Comparison of ENCODE assay signal across 27 cellular contexts in genomic region chr12:89448951-89449371, GRCh38.
DNase-seq lines count a peak whose midpoint lies in the region; ATAC-seq, FAIRE-seq and TF ChIP-seq lines count a peak whose summit lies in the region.
"Had no signal": no experiment of that assay in that cellular context is flagged by ENCODE, and none has a peak within 500 bp of the region (broad histone marks: within the 10 kb centered on the region; RNA-seq: fewer than 3 reads in every experiment).

No MANE protein-coding gene starts in this region.

- H3K27me3 ChIP-seq in astrocyte (ENCODE audit: insufficient read depth, low read length) = no peaks in the 10 kb centered on the region
- no peaks in the 10 kb centered on the region for H3K27me3 ChIP-seq in H9 (ENCODE audit: insufficient read depth, low read length)
- H3K27me3 ChIP-seq: MG63, neural progenitor cell had no signal

- H3K79me2 ChIP-seq in astrocyte (ENCODE audit: insufficient read depth, low read length) (no peaks in the 10 kb centered on the region), H9 (ENCODE audit: insufficient read depth, low read length) (no peaks in the 10 kb centered on the region)

- no peak overlapping the region for H2BK12ac ChIP-seq in H9 (ENCODE audit: insufficient read length, low read depth, low read length)

- H3K36me3 Mint-ChIP-seq in astrocyte (ENCODE audit: low read depth, unreplicated experiment) (peaks cover 4% of the 10 kb centered on the region), H9 (ENCODE audit: insufficient read depth in 1 of 3, low read depth in 3 of 3) (peaks cover 0 to 5% (median 0%) of the 10 kb centered on the region in 3 experiments; a peak in 5 of 7 replicates), progenitor cell of endocrine pancreas (ENCODE audit: insufficient read depth) (peaks cover 18% of the 10 kb centered on the region)

- no peak overlapping the region for H3K56ac ChIP-seq in H9 (ENCODE audit: insufficient read length, low read depth, low read length)

- no peaks in the 10 kb centered on the region for H3K36me3 ChIP-seq in astrocyte (ENCODE audit: insufficient read depth, low read length)
- H3K36me3 ChIP-seq: MG63, neural progenitor cell, prostate gland, WERI-Rb-1 had no signal

- H3K27ac ChIP-seq in astrocyte (ENCODE audit: low read depth, low read length) (no peak overlapping the region), H9 (ENCODE audit: insufficient read length, low read depth, low read length) (no peak overlapping the region)
- H3K27ac ChIP-seq: C4-2B, coronary artery, neural progenitor cell, prostate gland, SK-N-MC, WERI-Rb-1 had no signal

- H2BK120ac ChIP-seq in H9 (ENCODE audit: low read depth, low read length, poor library complexity, severe bottlenecking) = no peak overlapping the region

- no peak overlapping the region for H3K14ac ChIP-seq in H9 (ENCODE audit: insufficient read depth, low read length)

- no peak overlapping the region for H3T11ph ChIP-seq in H9 (ENCODE audit: low read length)

- H3K27me3 Mint-ChIP-seq in astrocyte (ENCODE audit: low read depth, unreplicated experiment) (no peaks in the 10 kb centered on the region), H9 (ENCODE audit: low read depth) (no peaks in the 10 kb centered on the region), progenitor cell of endocrine pancreas (no peaks in the 10 kb centered on the region)
- H3K27me3 Mint-ChIP-seq: activated CD4-positive, alpha-beta T cell treated with anti-CD3 and anti-CD28 coated beads, Interleukin-2, amount 10 ng/mL, durations not matched to agents 7 days and 5 days; activated naive CD8-positive, alpha-beta T cell treated with anti-CD3 and anti-CD28 coated beads, Interleukin-2, amount 10 ng/mL, durations not matched to agents 7 days and 5 days had no signal

- H3K4me3 ChIP-seq in AG04449 (ENCODE audit: low read depth, low read length) (no peak overlapping the region), astrocyte (ENCODE audit: insufficient read depth, low read depth, low read length) (no peak overlapping the region)
- H3K4me3 ChIP-seq: coronary artery, MG63, neural progenitor cell, prostate gland, SK-N-MC had no signal

- H3K4me1 Mint-ChIP-seq in astrocyte (ENCODE audit: low read depth, unreplicated experiment) (peaks cover 47% of the 10 kb centered on the region), H9 (peaks cover 20 to 28% of the 10 kb centered on the region in 2 experiments), progenitor cell of endocrine pancreas (ENCODE audit: low read depth) (peaks cover 23% of the 10 kb centered on the region)

- H3K9me3 ChIP-seq in astrocyte (ENCODE audit: insufficient read depth, low read depth, low read length) (no peaks in the 10 kb centered on the region), H9 (ENCODE audit: control insufficient read depth, low read depth, low read length) (no peaks in the 10 kb centered on the region)
- H3K9me3 ChIP-seq: prostate gland had no signal

- WGBS in H9 (ENCODE audit: extremely low coverage, insufficient read length, low lambda C conversion rate) = no CpG with 5 or more reads among the region's 2 CpGs

- TF ChIP-seq CTCF in AG04449 (IDR thresholded peaks at IDR 0.05; ENCODE audit: insufficient read depth, low read length, missing control alignments) = no peak
- no peak for TF ChIP-seq CTCF in astrocyte (IDR thresholded peaks at IDR 0.05; ENCODE audit: insufficient read depth, low read depth, low read length)
- no peak for TF ChIP-seq CTCF in H9 (conservative IDR thresholded peaks at IDR 0.05)
- TF ChIP-seq CTCF in progenitor cell of endocrine pancreas (IDR thresholded peaks at IDR 0.05; ENCODE audit: unreplicated experiment) = no peak

- H3K79me1 ChIP-seq in H9 (ENCODE audit: insufficient read depth, low read depth, low read length, poor library complexity, severe bottlenecking) = no peaks in the 10 kb centered on the region

- H3K9me3 Mint-ChIP-seq in astrocyte (ENCODE audit: unreplicated experiment) (peaks cover 4% of the 10 kb centered on the region), H9 (peaks cover 0 to 7% of the 10 kb centered on the region in 2 experiments; a peak in 3 of 5 replicates), progenitor cell of endocrine pancreas (ENCODE audit: low read depth) (peaks cover 4% of the 10 kb centered on the region)
- H3K9me3 Mint-ChIP-seq: stimulated activated effector memory CD8-positive, alpha-beta T cell treated with anti-CD3 and anti-CD28 coated beads, Interleukin-12 subunit alpha, Interleukin-12 subunit beta, amount 100 ng/mL, for 72 hours had no signal

- H3K4ac ChIP-seq in H9 (ENCODE audit: low read depth, low read length) = no peak overlapping the region

- no peak overlapping the region for H4K8ac ChIP-seq in H9 (replicated peaks; ENCODE audit: insufficient read length, low read depth, low read length)

- H2BK20ac ChIP-seq in H9 (ENCODE audit: low read depth, low read length, poor library complexity, severe bottlenecking) = no peak overlapping the region

- H3K23ac ChIP-seq in H9 (ENCODE audit: insufficient read length, low read depth, low read length) = no peak overlapping the region

- DNase-seq in AG04449 (ENCODE audit: low read depth, low spot score) = peak; percentile 42
- peak; percentile 16 for DNase-seq in GM03348 (ENCODE audit: low spot score)
- peak; percentile 36 for DNase-seq in astrocyte (ENCODE audit: low read depth)
- DNase-seq in iris pigment epithelial cell (ENCODE audit: low read depth) = peak; percentile 56
- no peak for DNase-seq in H9
- DNase-seq in progenitor cell of endocrine pancreas (ENCODE audit: low spot score, unreplicated experiment) = no peak
- DNase-seq: activated CD4-positive, alpha-beta T cell treated with anti-CD3 and anti-CD28 coated beads, Interleukin-2, amount 10 ng/mL, durations not matched to agents 7 days and 5 days; activated naive CD8-positive, alpha-beta T cell treated with anti-CD3 and anti-CD28 coated beads, Interleukin-2, amount 10 ng/mL, durations not matched to agents 7 days and 5 days; endodermal cell; left colon; MG63; NCI-H1436; NCI-H510A; stimulated activated CD4-positive, alpha-beta T cell treated with anti-CD3 and anti-CD28 coated beads, Interleukin-1b, Interleukin-23, amount 100 ng/mL, for 48 hours; T-helper 2 cell; WERI-Rb-1 had no signal

- H4K91ac ChIP-seq in H9 (ENCODE audit: insufficient read length, low read depth, low read length) = no peak overlapping the region

- ATAC-seq in GM21786 (IDR thresholded peaks at IDR 0.05; ENCODE audit: unreplicated experiment) (no peak), HG03175 (IDR thresholded peaks at IDR 0.05; ENCODE audit: unreplicated experiment) (no peak)
- ATAC-seq: stimulated activated effector memory CD8-positive, alpha-beta T cell treated with anti-CD3 and anti-CD28 coated beads, Interleukin-12 subunit alpha, Interleukin-12 subunit beta, amount 100 ng/mL, for 72 hours had no signal

- no peak overlapping the region for H4K5ac ChIP-seq in H9 (ENCODE audit: insufficient read length, low read depth, low read length)

- no peak overlapping the region for H2BK5ac ChIP-seq in H9 (ENCODE audit: insufficient read length, low read length)

- H2AK5ac ChIP-seq in H9 (ENCODE audit: insufficient read length, low read length) = no peak overlapping the region

- H2AFZ ChIP-seq in astrocyte (ENCODE audit: low read depth, low read length) (no peak overlapping the region), H9 (ENCODE audit: low read length) (no peak overlapping the region)
- H2AFZ ChIP-seq: neural progenitor cell had no signal

- POLR2A ChIA-PET in AG04449 (lab: Yijun Ruan, JAX) = interaction anchor here (0.6 kb wide), 1 partner anchor 97 kb away, joined by 3 read pairs; the partner anchor contains the start of gene DUSP6

- no peak overlapping the region for H3K9ac ChIP-seq in astrocyte (ENCODE audit: low read length)
- no peak overlapping the region for H3K9ac ChIP-seq in H9 (ENCODE audit: extremely low read depth, insufficient read length, low read length)
- H3K9ac ChIP-seq: neural progenitor cell had no signal

- H3K23me2 ChIP-seq in H9 (ENCODE audit: insufficient read length, low read depth, low read length, poor library complexity, severe bottlenecking) = no peaks in the 10 kb centered on the region

- no peak overlapping the region for H3K4me2 ChIP-seq in astrocyte (ENCODE audit: low read length)
- H3K4me2 ChIP-seq in H9 (ENCODE audit: insufficient read depth, insufficient read length, low read length) = no peak overlapping the region
- H3K4me2 ChIP-seq: neural progenitor cell had no signal

- no peak overlapping the region for H3K18ac ChIP-seq in H9 (ENCODE audit: insufficient read length, low read depth, low read length)

- H4K20me1 ChIP-seq in astrocyte (ENCODE audit: insufficient read depth, low read length) (no peaks in the 10 kb centered on the region), H9 (ENCODE audit: control insufficient read depth, insufficient read depth, insufficient read length) (no peaks in the 10 kb centered on the region)

- FAIRE-seq in astrocyte (lab: Jason Lieb, UNC) = no peak
- FAIRE-seq: GM12891, urothelium cell line had no signal

- no peak overlapping the region for H3K4me3 Mint-ChIP-seq in astrocyte (ENCODE audit: unreplicated experiment)
- H3K4me3 Mint-ChIP-seq in H9 = no peak overlapping the region
- no peak overlapping the region for H3K4me3 Mint-ChIP-seq in progenitor cell of endocrine pancreas (ENCODE audit: low read depth)
- H3K4me3 Mint-ChIP-seq: activated CD4-positive, alpha-beta T cell treated with anti-CD3 and anti-CD28 coated beads, Interleukin-2, amount 10 ng/mL, durations not matched to agents 7 days and 5 days; activated naive CD8-positive, alpha-beta T cell treated with anti-CD3 and anti-CD28 coated beads, Interleukin-2, amount 10 ng/mL, durations not matched to agents 7 days and 5 days; endodermal cell; neural progenitor cell; stimulated activated effector memory CD8-positive, alpha-beta T cell treated with anti-CD3 and anti-CD28 coated beads, Interleukin-12 subunit alpha, Interleukin-12 subunit beta, amount 100 ng/mL, for 72 hours had no signal

- CTCF ChIA-PET in AG04449 (lab: Yijun Ruan, JAX) = interaction anchor here (2.1 kb wide), 1 partner anchor 13 kb away, joined by 7 read pairs; no protein-coding TSS in a partner anchor

- H2BK15ac ChIP-seq in H9 (ENCODE audit: low read depth, low read length) = no peak overlapping the region

- peaks cover 17% of the 10 kb centered on the region for H3K4me1 ChIP-seq in astrocyte (ENCODE audit: insufficient read depth, low read length)
- peaks cover 7% of the 10 kb centered on the region; the same call in 1 of the 2 replicates for H3K4me1 ChIP-seq in H9 (ENCODE audit: insufficient read depth, low read length)
- H3K4me1 ChIP-seq: prostate gland had no signal

- H3K27ac Mint-ChIP-seq in astrocyte (ENCODE audit: unreplicated experiment) = peak overlapping the region; percentile 77
- H3K27ac Mint-ChIP-seq in H9 = no peak overlapping the region; a peak in 1 of 7 replicates
- H3K27ac Mint-ChIP-seq in progenitor cell of endocrine pancreas = no peak overlapping the region
- H3K27ac Mint-ChIP-seq: activated CD4-positive, alpha-beta T cell treated with anti-CD3 and anti-CD28 coated beads, Interleukin-2, amount 10 ng/mL, durations not matched to agents 7 days and 5 days; activated naive CD8-positive, alpha-beta T cell treated with anti-CD3 and anti-CD28 coated beads, Interleukin-2, amount 10 ng/mL, durations not matched to agents 7 days and 5 days; activated T-helper 2 cell treated with anti-CD3 and anti-CD28 coated beads, Interferon-gamma antibody, Interleukin-2, Interleukin-4, amounts not matched to agents 10 μg/mL and 5 μg/mL and 100 μg/mL, durations not matched to agents 14 hours and 24 hours and 36 hours; endodermal cell; neural progenitor cell; stimulated activated effector memory CD8-positive, alpha-beta T cell treated with anti-CD3 and anti-CD28 coated beads, Interleukin-12 subunit alpha, Interleukin-12 subunit beta, amount 100 ng/mL, for 72 hours had no signal

Comparison
In these comparisons a context has a peak if more than half of its experiments do, and no peak if none do; other contexts are left out.
1. DNase-seq: peak in AG04449 (single experiment), GM03348 (single experiment), astrocyte (single experiment) and iris pigment epithelial cell (single experiment); none in H9 (single experiment) and progenitor cell of endocrine pancreas (single experiment).